Comparison of ENCODE assay signal across 8 cellular contexts in the genomic region with DNA sequence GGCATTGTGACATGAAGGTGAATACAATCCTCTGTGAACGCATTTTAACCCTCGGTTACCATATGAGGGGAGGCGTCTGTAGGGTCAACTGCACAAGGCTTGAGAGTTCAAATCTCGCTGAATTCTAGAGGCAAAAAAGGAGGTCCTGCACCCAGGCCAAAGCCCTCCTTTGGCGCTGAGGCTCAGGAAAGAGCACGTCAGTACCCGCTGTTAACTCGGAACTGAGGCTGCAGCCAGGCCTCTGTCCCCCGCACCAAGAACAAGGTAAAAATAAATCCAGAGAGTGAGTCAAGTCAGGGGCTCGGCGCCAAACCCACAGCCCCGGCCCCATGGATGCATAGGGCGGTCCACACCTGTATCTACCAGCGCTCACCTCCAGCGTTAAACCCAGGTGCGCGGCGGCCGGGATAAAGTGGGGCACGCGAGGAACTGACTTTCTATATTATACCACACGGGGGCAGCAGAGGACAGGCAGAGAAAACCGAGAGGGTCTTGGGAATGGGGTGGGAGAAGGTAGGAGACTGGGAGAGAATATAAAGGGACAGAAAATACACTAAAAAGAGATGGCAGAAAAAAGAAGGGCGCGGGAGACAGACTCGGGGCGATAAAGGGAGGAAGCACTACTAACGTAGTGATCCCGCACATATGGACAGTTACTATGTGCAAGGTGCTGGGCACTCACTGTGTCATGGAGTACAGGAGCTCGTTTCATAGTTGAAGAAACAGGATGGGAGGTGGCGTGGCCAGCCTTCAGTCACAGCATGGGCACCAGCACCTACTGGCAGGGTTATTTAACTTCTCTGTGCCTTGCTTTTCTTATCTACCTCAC. TPM values are rescaled to one million over a fixed set of nuclear protein-coding genes. Genes with fewer than 3 reads are reported as not detected.
DNase-seq lines count a peak whose midpoint lies in the region; ATAC-seq and TF ChIP-seq lines count a peak whose summit lies in the region.

No MANE protein-coding gene starts in this region.

- H3K27ac ChIP-seq in OCI-LY3 (ENCODE audit: low read length): no peak overlapping the region
- H3K27ac ChIP-seq in lung (ENCODE audit: low read depth in 1 of 2, low read length in 1 of 2): no peak overlapping the region
- no peak overlapping the region for H3K27ac ChIP-seq in testis

- no peak overlapping the region for H2AFZ ChIP-seq in OCI-LY3 (ENCODE audit: low read depth, low read length)

- no peak overlapping the region for H3K4me3 ChIP-seq in OCI-LY3 (ENCODE audit: low read length)
- H3K4me3 ChIP-seq in lung: no peak overlapping the region
- H3K4me3 ChIP-seq in testis: no peak overlapping the region

- no peak overlapping the region for H3K4me2 ChIP-seq in OCI-LY3 (ENCODE audit: low read length)

- H3K27me3 ChIP-seq in OCI-LY3 (ENCODE audit: low read depth, low read length) (peaks cover 3% of the 10 kb centered on the region; the same call in 1 of the 2 replicates), lung (ENCODE audit: control insufficient read depth, insufficient read depth) (no peaks in the 10 kb centered on the region), testis (no peaks in the 10 kb centered on the region)

- H3K9me3 ChIP-seq in OCI-LY3 (ENCODE audit: insufficient read depth, low read length) (no peaks in the 10 kb centered on the region), lung (ENCODE audit: control insufficient read depth in 2 of 2, insufficient read depth in 1 of 2, low read length in 1 of 2) (no peaks in the 10 kb centered on the region), testis (no peaks in the 10 kb centered on the region)

- H3K9ac ChIP-seq in OCI-LY3 (ENCODE audit: low read length): no peak overlapping the region

- H3K79me2 ChIP-seq in OCI-LY3 (ENCODE audit: low read length): no peaks in the 10 kb centered on the region

- H3K4me1 ChIP-seq in OCI-LY3 (ENCODE audit: low read length) (no peaks in the 10 kb centered on the region), lung (ENCODE audit: control insufficient read depth in 2 of 2, insufficient read depth in 2 of 2, low read length in 2 of 2) (peaks cover 0 to 1% of the 10 kb centered on the region in 2 donors), testis (no peaks in the 10 kb centered on the region)

- ATAC-seq in HG02938 (IDR thresholded peaks at IDR 0.05; ENCODE audit: unreplicated experiment) (peak; percentile 58), lung (ENCODE audit: insufficient read depth, low FRiP score) (peak; percentile 72), GM21786 (IDR thresholded peaks at IDR 0.05; ENCODE audit: unreplicated experiment) (no peak)

- TF ChIP-seq POLR2A in testis (IDR thresholded peaks at IDR 0.05): no peak

- H3K36me3 ChIP-seq in OCI-LY3 (replicated peaks; ENCODE audit: low read depth, low read length): no peaks in the 10 kb centered on the region
- H3K36me3 ChIP-seq in lung (ENCODE audit: control insufficient read depth in 2 of 2, insufficient read depth in 2 of 2, low read length in 2 of 2): no peaks in the 10 kb centered on the region
- H3K36me3 ChIP-seq in testis (ENCODE audit: low read depth, missing control alignments): no peaks in the 10 kb centered on the region

- intact Hi-C loops in testis (cut with DNase I; ENCODE audit: low total_unique reads): no loop called here

- no peaks in the 10 kb centered on the region for H4K20me1 ChIP-seq in OCI-LY3 (ENCODE audit: insufficient read depth, low read length)

- DNase-seq in DMS 273 (lab: John Stamatoyannopoulos, UW; ENCODE audit: unreplicated experiment) (peak; percentile 68), DMS 273 treated with DMSO at 0.1 percent for 48 hours (lab: John Stamatoyannopoulos, UW) (no peak), cerebellar cortex (ENCODE audit: low spot score) (peak; percentile 25), lung (ENCODE audit: low spot score) (peak; percentile 38), testis (peak; percentile 72)

- WGBS in lung, 2 donors: 20 to 21% methylated on average over 31 of the region's 31 CpGs
- WGBS in testis, 2 donors: 11 to 13% methylated on average over 26 to 31 of the region's 31 CpGs

- TF ChIP-seq CTCF in OCI-LY3 (IDR thresholded peaks at IDR 0.05; ENCODE audit: low read depth, low read length) (peak; percentile 72), lung (IDR thresholded peaks at IDR 0.05; ENCODE audit: control extremely low read depth, extremely low read depth) (peak; percentile 46), testis (IDR thresholded peaks at IDR 0.05) (peak; percentile 80 to 89 (median 82))

RNA-seq across cellular contexts. Expression of a gene that starts 54.9 kb away (rescaled TPM):
- total RNA-seq in lung: under 1 TPM in 1 of 2 donors, not detected in 1; 0.83 TPM
- under 1 TPM in 1 of 2 donors, not detected in 1; 0.08 TPM for polyA plus RNA-seq in lung
- 1 to 10 TPM; 3.5 to 5.1 TPM for total RNA-seq in testis
- 1.2 TPM for polyA plus RNA-seq in testis (ENCODE audit: insufficient read depth, low read depth, low replicate concordance)
